In genomic region chr2:10844083-10844482, GRCh38 we compare ENCODE assay signal across 8 cellular contexts. TPM values are rescaled to one million over a fixed set of nuclear protein-coding genes. Genes with fewer than 3 reads are reported as not detected.
A peak's percentile ranks its signal among the peaks of the same experiment; 100 is the strongest.
DNase-seq lines count a peak whose midpoint lies in the region; ATAC-seq and TF ChIP-seq lines count a peak whose summit lies in the region.

No MANE protein-coding gene starts in this region.

- no peaks in the 10 kb centered on the region for H3K27me3 ChIP-seq in cardiac muscle cell
- no peaks in the 10 kb centered on the region for H3K27me3 ChIP-seq in rectal smooth muscle tissue (ENCODE audit: control insufficient read depth, insufficient read depth, low read length)

- no peaks in the 10 kb centered on the region for H3K36me3 Mint-ChIP-seq in activated CD8-positive, alpha-beta memory T cell treated with anti-CD3 and anti-CD28 coated beads, Interleukin-2, amount 10 ng/mL, durations not matched to agents 7 days and 5 days
- peaks cover 3 to 9% (median 4%) of the 10 kb centered on the region in 3 donors for H3K36me3 Mint-ChIP-seq in immature natural killer cell

- H3K27ac ChIP-seq in cardiac muscle cell (peak overlapping the region; percentile 86), rectal smooth muscle tissue (ENCODE audit: low read depth, low read length) (peak overlapping the region; percentile 72)

- H3K9me3 Mint-ChIP-seq in activated CD8-positive, alpha-beta memory T cell treated with anti-CD3 and anti-CD28 coated beads, Interleukin-2, amount 10 ng/mL, durations not matched to agents 7 days and 5 days (ENCODE audit: low read depth): peaks cover 7% of the 10 kb centered on the region
- peaks cover 4 to 30% (median 22%) of the 10 kb centered on the region in 6 donors for H3K9me3 Mint-ChIP-seq in immature natural killer cell

- ATAC-seq in activated CD8-positive, alpha-beta memory T cell treated with anti-CD3 and anti-CD28 coated beads, Interleukin-2, amount 10 ng/mL, durations not matched to agents 7 days and 5 days: no peak

- CTCF ChIA-PET in activated CD8-positive, alpha-beta memory T cell treated with anti-CD3 and anti-CD28 coated beads, Interleukin-2, amount 10 ng/mL, durations not matched to agents 7 days and 5 days (lab: Charles Lee): interaction anchor here (0.5 to 4.5 kb wide), 3 partner anchors 9 to 288 kb away, joined by 3 to 24 read pairs (median 4); no protein-coding TSS in a partner anchor

- no peak for TF ChIP-seq CTCF in cardiac muscle cell (IDR thresholded peaks at IDR 0.05; ENCODE audit: low read depth, low read length)

- H3K4me3 ChIP-seq in cardiac muscle cell (no peak overlapping the region), rectal smooth muscle tissue (ENCODE audit: low read length) (peak overlapping the region; percentile 33)

- peak; percentile 62 for DNase-seq in HCEC 1CT
- peak; percentile 92 for DNase-seq in SW480 (ENCODE audit: low spot score)
- DNase-seq in cardiac muscle cell (ENCODE audit: low read depth in 1 of 2, low spot score in 1 of 2): peak; percentile 65 to 97
- no peak for DNase-seq in activated CD8-positive, alpha-beta memory T cell treated with anti-CD3 and anti-CD28 coated beads, Interleukin-2, amount 10 ng/mL, durations not matched to agents 7 days and 5 days
- DNase-seq in T-helper 9 cell: no peak
- DNase-seq in immature natural killer cell: no peak
- DNase-seq in activated naive CD4-positive, alpha-beta T cell treated with anti-CD3 and anti-CD28 coated beads, Interleukin-2, amount 50 U/mL, for 16 hours: no peak

- peaks cover 9% of the 10 kb centered on the region for H3K4me1 ChIP-seq in cardiac muscle cell (ENCODE audit: low read depth)
- peaks cover 3% of the 10 kb centered on the region for H3K4me1 ChIP-seq in rectal smooth muscle tissue (ENCODE audit: control insufficient read depth, insufficient read depth, low read length)

- no peak overlapping the region for H3K27ac Mint-ChIP-seq in activated CD8-positive, alpha-beta memory T cell treated with anti-CD3 and anti-CD28 coated beads, Interleukin-2, amount 10 ng/mL, durations not matched to agents 7 days and 5 days
- no peak overlapping the region for H3K27ac Mint-ChIP-seq in immature natural killer cell

- H3K27me3 Mint-ChIP-seq in activated CD8-positive, alpha-beta memory T cell treated with anti-CD3 and anti-CD28 coated beads, Interleukin-2, amount 10 ng/mL, durations not matched to agents 7 days and 5 days: peaks cover 9% of the 10 kb centered on the region
- H3K27me3 Mint-ChIP-seq in immature natural killer cell (ENCODE audit: low read depth in 3 of 3): peaks cover 0 to 11% (median 7%) of the 10 kb centered on the region in 3 donors

- H3K9ac ChIP-seq in rectal smooth muscle tissue (ENCODE audit: low read length): no peak overlapping the region

- no peaks in the 10 kb centered on the region for H3K4me1 Mint-ChIP-seq in activated CD8-positive, alpha-beta memory T cell treated with anti-CD3 and anti-CD28 coated beads, Interleukin-2, amount 10 ng/mL, durations not matched to agents 7 days and 5 days
- no peaks in the 10 kb centered on the region for H3K4me1 Mint-ChIP-seq in immature natural killer cell

- no peaks in the 10 kb centered on the region for H3K9me3 ChIP-seq in cardiac muscle cell (ENCODE audit: low read depth)

- H3K36me3 ChIP-seq in cardiac muscle cell (no peaks in the 10 kb centered on the region), rectal smooth muscle tissue (ENCODE audit: control insufficient read depth, insufficient read depth, low read length) (no peaks in the 10 kb centered on the region)

- no peak overlapping the region for H3K4me3 Mint-ChIP-seq in activated CD8-positive, alpha-beta memory T cell treated with anti-CD3 and anti-CD28 coated beads, Interleukin-2, amount 10 ng/mL, durations not matched to agents 7 days and 5 days
- no peak overlapping the region for H3K4me3 Mint-ChIP-seq in immature natural killer cell

RNA-seq across cellular contexts. Expression of gene PDIA6, which starts 31.5 kb away (rescaled TPM):
- 214 and 307 TPM in 2 replicates for total RNA-seq in cardiac muscle cell
- 385 and 548 TPM in 2 replicates for polyA plus RNA-seq in cardiac muscle cell
- 100 to 1,000 TPM; 134 to 174 TPM for total RNA-seq in activated CD8-positive, alpha-beta memory T cell treated with anti-CD3 and anti-CD28 coated beads, Interleukin-2, amount 10 ng/mL, durations not matched to agents 7 days and 5 days
- polyA plus RNA-seq in immature natural killer cell: 100 to 1,000 TPM; 216 to 424 (median 229) TPM

Comparison
In these comparisons a context has a peak if more than half of its experiments do, and no peak if none do; other contexts are left out.
1. DNase-seq: peak in HCEC 1CT (single experiment), SW480 (single experiment) and cardiac muscle cell (2 of 2); none in activated CD8-positive, alpha-beta memory T cell treated with anti-CD3 and anti-CD28 coated beads, Interleukin-2, amount 10 ng/mL, durations not matched to agents 7 days and 5 days (single experiment), T-helper 9 cell (single experiment), immature natural killer cell (0 of 3) and activated naive CD4-positive, alpha-beta T cell treated with anti-CD3 and anti-CD28 coated beads, Interleukin-2, amount 50 U/mL, for 16 hours (single experiment).